In genomic region chrX:118528089-118528753, GRCh38 we compare ENCODE assay signal across 8 cellular contexts. TPM values are rescaled to one million over a fixed set of nuclear protein-coding genes. Genes with fewer than 3 reads are reported as not detected.
DNase-seq lines count a peak whose midpoint lies in the region; ATAC-seq and TF ChIP-seq lines count a peak whose summit lies in the region.

No MANE protein-coding gene starts in this region.

- no peak overlapping the region for H3K27ac Mint-ChIP-seq in WTC11
- no peak overlapping the region for H3K27ac Mint-ChIP-seq in neural progenitor cell

- no peaks in the 10 kb centered on the region for H4K20me1 ChIP-seq in neural progenitor cell (ENCODE audit: low read depth)

- peak; percentile 82 for ATAC-seq in GM18907 (IDR thresholded peaks at IDR 0.05; ENCODE audit: unreplicated experiment)
- peak; percentile 81 for ATAC-seq in HG03045 (IDR thresholded peaks at IDR 0.05; ENCODE audit: unreplicated experiment)
- peak; percentile 43; the same call in 1 of the 2 replicates for ATAC-seq in WTC11
- peak in 1 of 2 donors; percentile 56 for ATAC-seq in upper lobe of left lung (ENCODE audit: low FRiP score in 2 of 2)

- H3K79me2 ChIP-seq in neural progenitor cell (ENCODE audit: low read depth) = no peaks in the 10 kb centered on the region

- TF ChIP-seq CTCF in WTC11 (IDR thresholded peaks at IDR 0.05) (no peak), colonic mucosa (IDR thresholded peaks at IDR 0.05) (no peak), upper lobe of left lung (IDR thresholded peaks at IDR 0.05) (no peak), neural progenitor cell (IDR thresholded peaks at IDR 0.05) (no peak)

- H3K4me3 Mint-ChIP-seq in WTC11 = no peak overlapping the region
- no peak overlapping the region for H3K4me3 Mint-ChIP-seq in neural progenitor cell

- H3K27me3 ChIP-seq in colonic mucosa (no peaks in the 10 kb centered on the region), upper lobe of left lung (no peaks in the 10 kb centered on the region), neural progenitor cell (no peaks in the 10 kb centered on the region)

- no peak for DNase-seq in WTC11 (ENCODE audit: low spot score)
- no peak for DNase-seq in colonic mucosa
- DNase-seq in upper lobe of left lung = no peak
- no peak for DNase-seq in neural progenitor cell (ENCODE audit: low spot score)
- no peak for DNase-seq in DMS53 (lab: John Stamatoyannopoulos, UW)
- no peak for DNase-seq in SW 1271 (lab: John Stamatoyannopoulos, UW)

- H3K27ac ChIP-seq in colonic mucosa (peak overlapping the region; percentile 12), upper lobe of left lung (peak overlapping the region; percentile 37 to 67 (median 56)), neural progenitor cell (no peak overlapping the region)

- no peaks in the 10 kb centered on the region for H3F3A ChIP-seq in neural progenitor cell (ENCODE audit: low read depth)

- TF ChIP-seq POLR2A in upper lobe of left lung (IDR thresholded peaks at IDR 0.05) = no peak

- POLR2A ChIA-PET in WTC11 (lab: Charles Lee) = no interaction called here

- H3K4me1 ChIP-seq in colonic mucosa = no peaks in the 10 kb centered on the region
- peaks cover 0 to 4% (median 0%) of the 10 kb centered on the region in 4 donors for H3K4me1 ChIP-seq in upper lobe of left lung
- no peaks in the 10 kb centered on the region for H3K4me1 ChIP-seq in neural progenitor cell

- 69 to 71% methylated on average over 9 to 10 of the region's 10 CpGs for WGBS in upper lobe of left lung, 2 donors

- H3K4me1 Mint-ChIP-seq in WTC11 (peaks cover 25% of the 10 kb centered on the region), neural progenitor cell (peaks cover 27% of the 10 kb centered on the region)

- CTCF ChIA-PET in WTC11 (lab: Charles Lee) = interaction anchor here (1.0 to 1.2 kb wide), 2 partner anchors 29 to 69 kb away, joined by 3 read pairs; no protein-coding TSS in a partner anchor

- H3K9me3 Mint-ChIP-seq in WTC11 (peaks cover 4% of the 10 kb centered on the region; the same call in 1 of the 2 replicates), neural progenitor cell (peaks cover 17% of the 10 kb centered on the region)

- H3K27me3 Mint-ChIP-seq in WTC11 (ENCODE audit: low read depth) (no peaks in the 10 kb centered on the region), neural progenitor cell (ENCODE audit: insufficient read depth, low read depth) (peaks cover 2% of the 10 kb centered on the region)

- intact Hi-C loops in colonic mucosa (cut with DNase I) = no loop called here

- H3K4me2 ChIP-seq in neural progenitor cell = no peak overlapping the region

- peak overlapping the region in 1 of 2 donors; percentile 38 for H3K9ac ChIP-seq in colonic mucosa (ENCODE audit: low read depth in 2 of 2, low read length in 2 of 2)
- H3K9ac ChIP-seq in neural progenitor cell = no peak overlapping the region

- no peak overlapping the region for H2AFZ ChIP-seq in neural progenitor cell (replicated peaks)

- H3K36me3 ChIP-seq in colonic mucosa = no peaks in the 10 kb centered on the region
- no peaks in the 10 kb centered on the region for H3K36me3 ChIP-seq in upper lobe of left lung
- no peaks in the 10 kb centered on the region for H3K36me3 ChIP-seq in neural progenitor cell

- H3K4me3 ChIP-seq in colonic mucosa (no peak overlapping the region), upper lobe of left lung (peak overlapping the region in 1 of 4 donors; percentile 2), neural progenitor cell (no peak overlapping the region)

- no peaks in the 10 kb centered on the region for H3K9me3 ChIP-seq in colonic mucosa
- H3K9me3 ChIP-seq in upper lobe of left lung = no peaks in the 10 kb centered on the region
- H3K9me3 ChIP-seq in neural progenitor cell (ENCODE audit: low read depth) = no peaks in the 10 kb centered on the region

- H3K36me3 Mint-ChIP-seq in WTC11 (no peaks in the 10 kb centered on the region; the same call in 1 of the 2 replicates), neural progenitor cell (peaks cover 18% of the 10 kb centered on the region)

- TF ChIP-seq EP300 in upper lobe of left lung (IDR thresholded peaks at IDR 0.05) = no peak

TF ChIP-seq in WTC11, 78 proteins besides CTCF, POLR2A, EP300 and RAD21:
- TF ChIP-seq OVOL2 (CRISPR knock-in tag; IDR thresholded peaks at IDR 0.05; ENCODE audit: borderline replicate concordance) (no peak), SOX15 (CRISPR knock-in tag; IDR thresholded peaks at IDR 0.05) (no peak), ZNF121 (CRISPR knock-in tag; IDR thresholded peaks at IDR 0.05) (no peak), SMAD4 (CRISPR knock-in tag; IDR thresholded peaks at IDR 0.05) (no peak), NFATC4 (CRISPR knock-in tag; IDR thresholded peaks at IDR 0.05) (no peak)
- TF ChIP-seq, protein P1, sequence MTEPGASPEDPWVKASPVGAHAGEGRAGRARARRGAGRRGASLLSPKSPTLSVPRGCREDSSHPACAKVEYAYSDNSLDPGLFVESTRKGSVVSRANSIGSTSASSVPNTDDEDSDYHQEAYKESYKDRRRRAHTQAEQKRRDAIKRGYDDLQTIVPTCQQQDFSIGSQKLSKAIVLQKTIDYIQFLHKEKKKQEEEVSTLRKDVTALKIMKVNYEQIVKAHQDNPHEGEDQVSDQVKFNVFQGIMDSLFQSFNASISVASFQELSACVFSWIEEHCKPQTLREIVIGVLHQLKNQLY (CRISPR knock-in tag; IDR thresholded peaks at IDR 0.05) = no peak

RNA-seq across cellular contexts. Expression of gene DOCK11, which starts 32.6 kb away (rescaled TPM):
- total RNA-seq in WTC11 (2021) = 12.5 to 13.4 TPM (median 13.1 TPM) in 3 replicates
- total RNA-seq in colonic mucosa = 1 to 10 TPM; 3.3 to 8.7 TPM
- 10 to 100 TPM; 20.6 to 51.6 (median 42.1) TPM for total RNA-seq in upper lobe of left lung
- 18.8 and 20.9 TPM in 2 replicates for total RNA-seq in neural progenitor cell (ENCODE audit: low replicate concordance)
